ENCODE assay signal across 9 cellular contexts in genomic region chr1:40384887-40385286, GRCh38. TPM values are rescaled to one million over a fixed set of nuclear protein-coding genes. Genes with fewer than 3 reads are reported as not detected.
A peak's percentile ranks its signal among the peaks of the same experiment; 100 is the strongest.
DNase-seq lines count a peak whose midpoint lies in the region; ATAC-seq and TF ChIP-seq lines count a peak whose summit lies in the region.
"Had no signal": no experiment of that assay in that cellular context is flagged by ENCODE, and none has a peak within 500 bp of the region (broad histone marks: within the 10 kb centered on the region; RNA-seq: fewer than 3 reads in every experiment).

No MANE protein-coding gene starts in this region.

- no peaks in the 10 kb centered on the region for H3K9me3 ChIP-seq in CD8-positive, alpha-beta memory T cell (ENCODE audit: low read length)
- H3K9me3 ChIP-seq in MM.1S (replicated peaks; ENCODE audit: insufficient read depth, low read length) = no peaks in the 10 kb centered on the region
- H3K9me3 ChIP-seq in effector memory CD4-positive, alpha-beta T cell (ENCODE audit: control insufficient read depth, low read length) = no peaks in the 10 kb centered on the region

- H3K9me3 Mint-ChIP-seq in CD8-positive, alpha-beta memory T cell = no peaks in the 10 kb centered on the region

- H3K4me3 ChIP-seq in CD8-positive, alpha-beta memory T cell (ENCODE audit: low read length) = peak overlapping the region; percentile 40
- peak overlapping the region; percentile 1; the same call in 1 of the 2 replicates for H3K4me3 ChIP-seq in MM.1S (ENCODE audit: low read length)
- peak overlapping the region; percentile 31 for H3K4me3 ChIP-seq in effector memory CD4-positive, alpha-beta T cell (ENCODE audit: insufficient read depth, low read depth, low read length, poor library complexity, severe bottlenecking)
- no peak overlapping the region for H3K4me3 ChIP-seq in rectal smooth muscle tissue (ENCODE audit: low read length)

- no peaks in the 10 kb centered on the region for H3K27me3 ChIP-seq in CD8-positive, alpha-beta memory T cell (ENCODE audit: insufficient read depth, low read length, poor library complexity, severe bottlenecking)
- no peaks in the 10 kb centered on the region for H3K27me3 ChIP-seq in MM.1S (replicated peaks; ENCODE audit: insufficient read depth, low read length)
- H3K27me3 ChIP-seq in effector memory CD4-positive, alpha-beta T cell (replicated peaks; ENCODE audit: control insufficient read depth, insufficient read depth, low read length, poor library complexity, severe bottlenecking) = no peaks in the 10 kb centered on the region
- no peaks in the 10 kb centered on the region for H3K27me3 ChIP-seq in rectal smooth muscle tissue (ENCODE audit: control insufficient read depth, insufficient read depth, low read length)

- peak overlapping the region; percentile 95 for H3K27ac ChIP-seq in CD8-positive, alpha-beta memory T cell (ENCODE audit: low read depth, low read length)
- peak overlapping the region; percentile 99 for H3K27ac ChIP-seq in MM.1S (ENCODE audit: low read length)
- H3K27ac ChIP-seq in effector memory CD4-positive, alpha-beta T cell (ENCODE audit: insufficient read depth, low read length, poor library complexity, severe bottlenecking) = peak overlapping the region; percentile 97
- H3K27ac ChIP-seq in rectal smooth muscle tissue (ENCODE audit: low read depth, low read length) = peak overlapping the region; percentile 71

- H3K4me1 ChIP-seq in CD8-positive, alpha-beta memory T cell (ENCODE audit: insufficient read depth, low read length) = peaks cover 89% of the 10 kb centered on the region
- peaks cover 82% of the 10 kb centered on the region for H3K4me1 ChIP-seq in MM.1S (ENCODE audit: low read length)
- H3K4me1 ChIP-seq in effector memory CD4-positive, alpha-beta T cell (ENCODE audit: control insufficient read depth, insufficient read depth, low read length, poor library complexity, severe bottlenecking) = peaks cover 75% of the 10 kb centered on the region
- no peaks in the 10 kb centered on the region for H3K4me1 ChIP-seq in rectal smooth muscle tissue (ENCODE audit: control insufficient read depth, insufficient read depth, low read length)

- POLR2A ChIA-PET in CD8-positive, alpha-beta memory T cell (lab: Charles Lee) = interaction anchor here (0.6 to 8.8 kb wide), 4 partner anchors 11 to 345 kb away, joined by 3 to 86 read pairs (median 4); partner anchors contain the start of gene SMAP2

- no peaks in the 10 kb centered on the region for H3K9me2 ChIP-seq in MM.1S (replicated peaks; ENCODE audit: insufficient read depth, low read length)

- CTCF ChIA-PET in CD8-positive, alpha-beta memory T cell (lab: Charles Lee) = interaction anchor here (0.6 to 6.3 kb wide), 9 partner anchors 11 to 241 kb away, joined by 3 to 46 read pairs (median 6); partner anchors contain the start of gene SMAP2

- H3K9ac ChIP-seq in MM.1S (ENCODE audit: low read length) = peak overlapping the region; percentile 89
- peak overlapping the region; percentile 45 for H3K9ac ChIP-seq in rectal smooth muscle tissue (ENCODE audit: low read length)

- H3K79me2 ChIP-seq in MM.1S (ENCODE audit: low read length) = peaks cover 86% of the 10 kb centered on the region

- H3F3A ChIP-seq in MM.1S (ENCODE audit: insufficient read depth, low read length) = peaks cover 78% of the 10 kb centered on the region

- H4K20me1 ChIP-seq in MM.1S (ENCODE audit: insufficient read depth, low read length) = no peaks in the 10 kb centered on the region

- no peaks in the 10 kb centered on the region for H3K27me3 Mint-ChIP-seq in CD8-positive, alpha-beta memory T cell

- H3K36me3 ChIP-seq in CD8-positive, alpha-beta memory T cell (ENCODE audit: insufficient read depth, low read length) = peaks cover 4% of the 10 kb centered on the region
- H3K36me3 ChIP-seq in MM.1S (replicated peaks; ENCODE audit: insufficient read depth, low read length) (0 out of 2 replicates have a peak, but pooled peaks cover 4% of the 10 kb centered on the region), rectal smooth muscle tissue (ENCODE audit: control insufficient read depth, insufficient read depth, low read length) (peaks cover 2% of the 10 kb centered on the region)
- H3K36me3 ChIP-seq in effector memory CD4-positive, alpha-beta T cell (ENCODE audit: control insufficient read depth, insufficient read depth, low read length) = no peaks in the 10 kb centered on the region

- peak overlapping the region; percentile 94 for H3K4me2 ChIP-seq in MM.1S (ENCODE audit: low read depth, low read length)

- H3K4me1 Mint-ChIP-seq in CD8-positive, alpha-beta memory T cell = peaks cover 87 to 96% (median 95%) of the 10 kb centered on the region in 3 donors

- no peak for DNase-seq in CD8-positive, alpha-beta memory T cell
- DNase-seq in MM.1S (no peak), SK-N-DZ (ENCODE audit: low spot score) (no peak), HT-29 (ENCODE audit: low spot score) (no peak)
- no peak for DNase-seq in effector memory CD4-positive, alpha-beta T cell
- DNase-seq: H7 had no signal

- H3K36me3 Mint-ChIP-seq in CD8-positive, alpha-beta memory T cell = peaks cover 9 to 38% (median 9%) of the 10 kb centered on the region in 3 donors

- H2AFZ ChIP-seq in MM.1S (ENCODE audit: low read length) = no peak overlapping the region

- ATAC-seq in HG03565 (IDR thresholded peaks at IDR 0.05; ENCODE audit: unreplicated experiment) = no peak
- ATAC-seq in HG03354 (IDR thresholded peaks at IDR 0.05; ENCODE audit: poor library complexity, severe bottlenecking, unreplicated experiment) = no peak

- peak overlapping the region; percentile 90 to 100 (median 98) for H3K27ac Mint-ChIP-seq in CD8-positive, alpha-beta memory T cell

- peak overlapping the region; percentile 72 to 90 (median 84) for H3K4me3 Mint-ChIP-seq in CD8-positive, alpha-beta memory T cell

- no peak for TF ChIP-seq CTCF in MM.1S (IDR thresholded peaks at IDR 0.05; ENCODE audit: low read length)

RNA-seq across cellular contexts. Expression of gene SMAP2, which starts 11.4 kb away (rescaled TPM):
- total RNA-seq in CD8-positive, alpha-beta memory T cell = 100 to 1,000 TPM; 144 to 146 TPM
- polyA plus RNA-seq in CD8-positive, alpha-beta memory T cell = 340 TPM
- 16.5 and 17.8 TPM in 2 replicates for polyA plus RNA-seq in SK-N-DZ (2014; cell fraction: cytosol; rRNA removed)
- 14.5 and 17.0 TPM in 2 replicates for polyA plus RNA-seq in SK-N-DZ (2014; cell fraction: nucleus; rRNA removed)
- total RNA-seq in HT-29 (2014; rRNA removed; shearing (Covaris generic)) = 12.9 and 14.1 TPM in 2 replicates
